Comparison of ENCODE assay signal across 1 cellular context in genomic region chr19:10936661-10937084, GRCh38.
TF ChIP-seq lines count a peak whose summit lies in the region.

No MANE protein-coding gene starts in this region.

TF ChIP-seq in HEK293, 187 proteins besides CTCF, POLR2A, EP300 and RAD21 (continued from another document):
- TF ChIP-seq YY1 (tag by site-specific recombination; IDR thresholded peaks at IDR 0.05), result peak; percentile 63; the same call in 1 of the 2 replicates
- peak; percentile 85 for TF ChIP-seq ZNF2 (tag by site-specific recombination; IDR thresholded peaks at IDR 0.05)
- TF ChIP-seq PRDM10 (tag by site-specific recombination; IDR thresholded peaks at IDR 0.05), result peak; percentile 89
- no peak for TF ChIP-seq ZNF341 (tag by site-specific recombination; IDR thresholded peaks at IDR 0.05; ENCODE audit: low read depth)
- no peak for TF ChIP-seq ZNF423 (tag by site-specific recombination; IDR thresholded peaks at IDR 0.05)
- TF ChIP-seq KLF8 (tag by site-specific recombination; IDR thresholded peaks at IDR 0.05), result peak; percentile 36; the same call in 1 of the 2 replicates
- TF ChIP-seq, protein P1, sequence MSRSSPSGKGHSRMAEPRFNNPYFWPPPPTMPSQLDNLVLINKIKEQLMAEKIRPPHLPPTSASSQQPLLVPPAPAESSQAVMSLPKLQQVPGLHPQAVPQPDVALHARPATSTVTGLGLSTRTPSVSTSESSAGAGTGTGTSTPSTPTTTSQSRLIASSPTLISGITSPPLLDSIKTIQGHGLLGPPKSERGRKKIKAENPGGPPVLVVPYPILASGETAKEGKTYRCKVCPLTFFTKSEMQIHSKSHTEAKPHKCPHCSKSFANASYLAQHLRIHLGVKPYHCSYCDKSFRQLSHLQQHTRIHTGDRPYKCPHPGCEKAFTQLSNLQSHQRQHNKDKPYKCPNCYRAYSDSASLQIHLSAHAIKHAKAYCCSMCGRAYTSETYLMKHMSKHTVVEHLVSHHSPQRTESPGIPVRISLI (tag by site-specific recombination; IDR thresholded peaks at IDR 0.05), result peak; percentile 98
- TF ChIP-seq ZNF335 (tag by site-specific recombination; conservative IDR thresholded peaks at IDR 0.05), result peak; percentile 24; the same call in 1 of the 2 replicates
- TF ChIP-seq ZNF600 (tag by site-specific recombination; IDR thresholded peaks at IDR 0.05), result peak; percentile 90
- TF ChIP-seq ZNF274 (IDR thresholded peaks at IDR 0.05; ENCODE audit: low read length), result no peak
- TF ChIP-seq ZNF274 (tag by site-specific recombination; IDR thresholded peaks at IDR 0.05; ENCODE audit: borderline replicate concordance), result no peak
- TF ChIP-seq YY2 (tag by site-specific recombination; IDR thresholded peaks at IDR 0.05), result peak; percentile 31; the same call in 1 of the 2 replicates
- TF ChIP-seq SP7 (tag by site-specific recombination; IDR thresholded peaks at IDR 0.05), result peak; percentile 64
- peak; percentile 41; the same call in 1 of the 2 replicates for TF ChIP-seq ZNF391 (tag by site-specific recombination; IDR thresholded peaks at IDR 0.05; ENCODE audit: borderline replicate concordance, low read depth)
- no peak for TF ChIP-seq ZFP37 (tag by site-specific recombination; IDR thresholded peaks at IDR 0.05)
- TF ChIP-seq ZFP69B (tag by site-specific recombination; IDR thresholded peaks at IDR 0.05), result 0 out of 2 replicates have a peak, but pooled peaks have one; percentile 12
- 0 out of 2 replicates have a peak, but pooled peaks have one; percentile 18 for TF ChIP-seq ZNF639 (tag by site-specific recombination; IDR thresholded peaks at IDR 0.05)
- no peak for TF ChIP-seq SP2 (tag by site-specific recombination; IDR thresholded peaks at IDR 0.05)
- TF ChIP-seq ZNF394 (tag by site-specific recombination; IDR thresholded peaks at IDR 0.05; ENCODE audit: borderline replicate concordance), result peak; percentile 30; the same call in 1 of the 2 replicates
- TF ChIP-seq ZBTB17 (tag by site-specific recombination; IDR thresholded peaks at IDR 0.05), result peak; percentile 68; the same call in 1 of the 2 replicates
- TF ChIP-seq ZNF510 (tag by site-specific recombination; IDR thresholded peaks at IDR 0.05; ENCODE audit: insufficient replicate concordance), result no peak
